ENCODE assay signal across 18 cellular contexts in the genomic region with DNA sequence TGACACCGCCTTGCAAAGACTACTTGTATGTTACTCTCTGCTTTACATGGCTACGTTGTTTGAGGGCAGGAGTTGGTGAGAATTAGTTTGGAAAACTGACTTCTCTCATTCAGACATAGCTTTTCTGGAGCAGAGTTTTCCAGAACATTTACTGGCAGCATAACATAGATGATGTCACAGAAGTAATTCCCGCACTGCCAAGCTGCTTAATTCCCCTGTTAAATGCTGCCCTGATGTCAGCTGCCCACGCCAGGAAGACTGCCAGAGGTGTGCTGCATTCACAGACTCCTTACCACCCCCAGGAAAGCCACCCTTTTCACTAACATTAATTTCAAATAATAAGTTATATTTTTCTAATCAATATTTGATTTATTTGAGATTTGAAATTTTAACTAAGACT.
"Had no signal": no experiment of that assay in that cellular context is flagged by ENCODE, and none has a peak within 500 bp of the region (broad histone marks: within the 10 kb centered on the region; RNA-seq: fewer than 3 reads in every experiment).

No MANE protein-coding gene starts in this region.

- H2AFZ ChIP-seq: neural progenitor cell, parathyroid adenoma had no signal

- H3K4me3 Mint-ChIP-seq: neural progenitor cell had no signal

- H3K27ac ChIP-seq: breast epithelium, gastrocnemius medialis, neural progenitor cell, parathyroid adenoma, tibial nerve, uterus had no signal

- H3K4me3 ChIP-seq: breast epithelium, gastrocnemius medialis, neural progenitor cell, tibial nerve, uterus had no signal

- DNase-seq: activated CD4-positive, alpha-beta T cell treated with anti-CD3 and anti-CD28 coated beads, Interleukin-2, amount 50 U/mL, for 1 hour; activated naive CD4-positive, alpha-beta T cell treated with Interleukin-2 at 50 U/mL for 16 hours; activated T-cell treated with anti-CD3 and anti-CD28 coated beads for 4 hours; anterior cingulate cortex; gastrocnemius medialis; heart left ventricle; stimulated activated CD4-positive, alpha-beta T cell treated with anti-CD3 and anti-CD28 coated beads, Interleukin-15, amount 100 ng/mL, for 24 hours; stimulated activated CD4-positive, alpha-beta T cell treated with anti-CD3 and anti-CD28 coated beads, Interleukin-4, amount 100 ng/mL, for 1 hour; stimulated activated naive CD4-positive, alpha-beta T cell; T-helper 1 cell; T1000; uterus had no signal

- H3K36me3 ChIP-seq: breast epithelium, gastrocnemius medialis, heart left ventricle, neural progenitor cell, tibial nerve, uterus had no signal

- H3K4me1 Mint-ChIP-seq: neural progenitor cell had no signal

- H3K4me1 ChIP-seq: breast epithelium, gastrocnemius medialis, parathyroid adenoma had no signal

- H3K9ac ChIP-seq: neural progenitor cell, parathyroid adenoma had no signal

- ATAC-seq: activated CD4-positive, CD25-positive, alpha-beta regulatory T cell treated with anti-CD3 and anti-CD28 coated beads, Interleukin-2, amount 50 U/mL, for 24 hours; gastrocnemius medialis; heart left ventricle; left lobe of liver had no signal

- H3K27ac Mint-ChIP-seq: neural progenitor cell had no signal

- H3K4me2 ChIP-seq: neural progenitor cell had no signal

- H3K27me3 ChIP-seq: uterus had no signal

- H3K9me3 ChIP-seq: gastrocnemius medialis, uterus had no signal
